14 cellular contexts compared by ENCODE assay signal in the genomic region with DNA sequence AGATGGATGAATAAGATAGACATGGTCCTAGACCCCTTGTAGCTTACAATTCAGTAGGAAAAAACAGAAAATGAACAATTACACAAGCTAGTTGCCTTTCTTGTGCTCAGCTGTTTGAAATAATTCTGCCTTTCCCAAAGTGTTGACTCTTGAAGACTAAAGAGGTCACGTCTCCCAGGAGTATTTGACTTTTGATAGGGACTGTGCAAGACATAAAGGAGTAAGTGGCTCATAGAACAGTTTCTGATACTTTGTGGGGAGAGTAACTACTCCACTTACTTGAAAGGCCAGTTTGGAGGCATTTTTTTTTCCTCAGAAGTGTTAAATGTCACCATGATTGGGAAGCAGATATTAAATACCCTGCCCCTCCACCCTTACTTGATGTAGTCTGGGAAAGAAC. TPM values are rescaled to one million over a fixed set of nuclear protein-coding genes. Genes with fewer than 3 reads are reported as not detected.
"Had no signal": no experiment of that assay in that cellular context is flagged by ENCODE, and none has a peak within 500 bp of the region (broad histone marks: within the 10 kb centered on the region; RNA-seq: fewer than 3 reads in every experiment).

No MANE protein-coding gene starts in this region.

RNA-seq across cellular contexts. Expression of a gene that starts 21.0 kb away (rescaled TPM):
- total RNA-seq: activated CD4-positive, alpha-beta memory T cell treated with anti-CD3 and anti-CD28 coated beads, Interleukin-2, amount 10 ng/mL, durations not matched to agents 7 days and 5 days; activated CD4-positive, alpha-beta T cell treated with anti-CD3 and anti-CD28 coated beads for 36 hours; activated CD4-positive, alpha-beta T cell treated with anti-CD3 and anti-CD28 coated beads, Interleukin-2, amount 10 ng/mL, durations not matched to agents 7 days and 5 days; activated CD8-positive, alpha-beta memory T cell treated with anti-CD3 and anti-CD28 coated beads, Interleukin-2, amount 10 ng/mL, durations not matched to agents 7 days and 5 days; activated CD8-positive, alpha-beta T cell treated with anti-CD3 and anti-CD28 coated beads, Interleukin-2, amount 10 ng/mL, durations not matched to agents 7 days and 5 days; activated naive CD8-positive, alpha-beta T cell treated with anti-CD3 and anti-CD28 coated beads, Interleukin-2, amount 10 ng/mL, durations not matched to agents 7 days and 5 days; activated T-helper 2 cell treated with anti-CD3 and anti-CD28 coated beads, Interferon-gamma antibody, Interleukin-2, Interleukin-4, amounts not matched to agents 10 μg/mL and 5 μg/mL and 100 μg/mL, durations not matched to agents 14 hours and 24 hours and 36 hours; ascending aorta; body of pancreas; breast epithelium; cardiac muscle cell; T-helper 2 cell treated with Interferon-gamma antibody and Interleukin-4, amounts not matched to agents 100 ng/mL and 5 ng/mL, for 36 hours; WTC11 had no signal
- polyA plus RNA-seq: adipose tissue, cardiac muscle cell had no signal
